ENCODE assay signal across 19 cellular contexts in the genomic region with DNA sequence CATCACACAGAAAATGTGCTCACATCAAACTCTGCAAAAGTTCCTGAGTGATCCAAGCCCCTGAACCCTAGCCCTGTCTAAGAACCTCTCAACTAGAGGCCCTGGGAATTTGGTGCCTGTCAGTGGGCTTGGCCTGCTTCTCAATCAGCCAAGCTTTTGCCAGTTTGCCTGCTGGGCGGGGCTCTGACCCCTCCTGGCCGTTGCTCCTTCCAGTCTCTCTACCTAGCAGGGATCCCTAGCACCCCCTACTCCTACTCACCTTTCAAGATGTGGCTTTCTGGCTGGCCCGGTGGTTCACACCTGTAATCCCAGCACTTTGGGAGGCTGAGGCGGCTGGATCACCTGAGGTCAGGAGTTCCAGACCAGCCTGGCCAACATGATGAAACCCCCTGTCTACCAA. TPM values are rescaled to one million over a fixed set of nuclear protein-coding genes. Genes with fewer than 3 reads are reported as not detected.
DNase-seq lines count a peak whose midpoint lies in the region; ATAC-seq and TF ChIP-seq lines count a peak whose summit lies in the region.
"Had no signal": no experiment of that assay in that cellular context is flagged by ENCODE, and none has a peak within 500 bp of the region (broad histone marks: within the 10 kb centered on the region; RNA-seq: fewer than 3 reads in every experiment).

No MANE protein-coding gene starts in this region.

- H3K27ac ChIP-seq in GM23338 (ENCODE audit: low read depth) = no peak overlapping the region
- no peak overlapping the region for H3K27ac ChIP-seq in hepatocyte
- H3K27ac ChIP-seq: A549, C4-2B had no signal

- TF ChIP-seq CTCF in GM23338 (conservative IDR thresholded peaks at IDR 0.05; ENCODE audit: low read depth in 2 of 2) = peak in 1 of 2 experiments; percentile 4; a peak in 1 of 4 replicates
- TF ChIP-seq CTCF in epithelial cell of esophagus (IDR thresholded peaks at IDR 0.05; ENCODE audit: insufficient read depth, low read depth, low read length, missing control alignments) = no peak
- TF ChIP-seq CTCF in hepatocyte (IDR thresholded peaks at IDR 0.05; ENCODE audit: poor library complexity) = no peak
- no peak for TF ChIP-seq CTCF in omental fat pad (IDR thresholded peaks at IDR 0.05)

- H3K4me2 ChIP-seq in GM23338 (peak overlapping the region; percentile 94; the same call in 1 of the 2 replicates), hepatocyte (no peak overlapping the region)
- H3K4me2 ChIP-seq: A549 had no signal

- H4K20me1 ChIP-seq in GM23338 (replicated peaks; ENCODE audit: insufficient read depth) (peaks cover 12% of the 10 kb centered on the region), hepatocyte (ENCODE audit: insufficient read depth, poor library complexity, severe bottlenecking) (no peaks in the 10 kb centered on the region)

- DNase-seq in GM23338 (ENCODE audit: low spot score) = peak; percentile 51
- peak in 1 of 2 experiments; percentile 17 for DNase-seq in HAP-1 (ENCODE audit: low spot score in 2 of 2)
- no peak for DNase-seq in epithelial cell of esophagus (ENCODE audit: low read depth)
- no peak for DNase-seq in naive B cell
- DNase-seq in EL = no peak
- no peak for DNase-seq in hepatocyte (ENCODE audit: low spot score)
- DNase-seq in T-helper 2 cell treated with Interferon-gamma antibody and Interleukin-4, amounts not matched to agents 5 μg/mL and 100 μg/mL, for 36 hours (ENCODE audit: low spot score) = no peak
- DNase-seq in omental fat pad (ENCODE audit: low spot score) = no peak
- DNase-seq: BE2C; CD8-positive, alpha-beta T cell; COR-L47; DMS53; KBM-7 had no signal

- H3K27me3 ChIP-seq in GM23338 (ENCODE audit: insufficient read depth) = peaks cover 17% of the 10 kb centered on the region
- H3K27me3 ChIP-seq in HAP-1 (ENCODE audit: low read depth) = no peaks in the 10 kb centered on the region
- H3K27me3 ChIP-seq in hepatocyte = peaks cover 44% of the 10 kb centered on the region

- H3K9me3 ChIP-seq in HAP-1 (no peaks in the 10 kb centered on the region), hepatocyte (ENCODE audit: low read depth) (no peaks in the 10 kb centered on the region)
- H3K9me3 ChIP-seq: A549, BE2C had no signal

- in situ Hi-C loops in HAP-1 (cut with MboI; ENCODE audit: low sequenced_read_pairs) = no loop called here

- H3K9me3 Mint-ChIP-seq in GM23338 (no peaks in the 10 kb centered on the region), naive B cell (peaks cover 0 to 2% (median 0%) of the 10 kb centered on the region in 7 donors)
- no peaks in the 10 kb centered on the region for H3K9me3 Mint-ChIP-seq in T-helper 2 cell treated with Interferon-gamma antibody and Interleukin-4, amounts not matched to agents 5 μg/mL and 100 μg/mL, for 36 hours
- H3K9me3 Mint-ChIP-seq: CD8-positive, alpha-beta T cell had no signal

- ATAC-seq in GM23338 = no peak; the same call in 2 of the 3 replicates
- no peak for ATAC-seq in naive B cell (ENCODE audit: low read depth in 2 of 2)
- ATAC-seq in omental fat pad (ENCODE audit: low FRiP score) = no peak
- ATAC-seq: A549; CD8-positive, alpha-beta T cell; GM12878 had no signal

- H3K4me3 Mint-ChIP-seq in GM23338 = peak overlapping the region; percentile 17; the same call in 1 of the 3 replicates
- H3K4me3 Mint-ChIP-seq in naive B cell = peak overlapping the region in 5 of 8 donors; percentile 15 to 45 (median 38)
- no peak overlapping the region for H3K4me3 Mint-ChIP-seq in T-helper 2 cell treated with Interferon-gamma antibody and Interleukin-4, amounts not matched to agents 5 μg/mL and 100 μg/mL, for 36 hours

- WGBS in hepatocyte (ENCODE audit: low lambda C conversion rate, missing lambda C conversion rate) = 69% methylated on average over 4 of the region's 4 CpGs

- 0 out of 2 replicates have a peak, but pooled peaks cover 3% of the 10 kb centered on the region for H3F3A ChIP-seq in GM23338 (replicated peaks; ENCODE audit: low read depth)

- H3K36me3 Mint-ChIP-seq in GM23338 (ENCODE audit: low read depth) (peaks cover 19% of the 10 kb centered on the region), naive B cell (no peaks in the 10 kb centered on the region)
- H3K36me3 Mint-ChIP-seq in T-helper 2 cell treated with Interferon-gamma antibody and Interleukin-4, amounts not matched to agents 5 μg/mL and 100 μg/mL, for 36 hours (ENCODE audit: low read depth) = no peaks in the 10 kb centered on the region
- H3K36me3 Mint-ChIP-seq: CD8-positive, alpha-beta T cell had no signal

- H3K4me1 ChIP-seq in GM23338 (ENCODE audit: insufficient read depth) = peaks cover 11% of the 10 kb centered on the region
- peaks cover 17% of the 10 kb centered on the region for H3K4me1 ChIP-seq in HAP-1
- H3K4me1 ChIP-seq in hepatocyte (ENCODE audit: insufficient read depth) = peaks cover 9% of the 10 kb centered on the region
- H3K4me1 ChIP-seq: BE2C had no signal

- peaks cover 11% of the 10 kb centered on the region for H3K27me3 Mint-ChIP-seq in GM23338 (ENCODE audit: insufficient read depth, low read depth, poor library complexity)
- H3K27me3 Mint-ChIP-seq in naive B cell = peaks cover 16 to 55% (median 30%) of the 10 kb centered on the region in 3 donors
- H3K27me3 Mint-ChIP-seq in T-helper 2 cell treated with Interferon-gamma antibody and Interleukin-4, amounts not matched to agents 5 μg/mL and 100 μg/mL, for 36 hours (ENCODE audit: low read depth) = peaks cover 49% of the 10 kb centered on the region

- H3K79me2 ChIP-seq in GM23338 (replicated peaks; ENCODE audit: insufficient read depth) (peaks cover 28% of the 10 kb centered on the region), hepatocyte (no peaks in the 10 kb centered on the region)

- H3K4me3 ChIP-seq in GM23338 = no peak overlapping the region
- peak overlapping the region; percentile 47; the same call in 1 of the 2 replicates for H3K4me3 ChIP-seq in HAP-1
- H3K4me3 ChIP-seq in epithelial cell of esophagus (ENCODE audit: low read length) = peak overlapping the region; percentile 66
- no peak overlapping the region for H3K4me3 ChIP-seq in hepatocyte
- H3K4me3 ChIP-seq: A549, GM12878 had no signal

- H3K9me2 ChIP-seq in GM23338 (ENCODE audit: insufficient read depth) (no peaks in the 10 kb centered on the region), hepatocyte (replicated peaks; ENCODE audit: insufficient read depth) (no peaks in the 10 kb centered on the region)

- H3K27ac Mint-ChIP-seq in GM23338 = no peak overlapping the region
- no peak overlapping the region for H3K27ac Mint-ChIP-seq in naive B cell
- H3K27ac Mint-ChIP-seq in T-helper 2 cell treated with Interferon-gamma antibody and Interleukin-4, amounts not matched to agents 5 μg/mL and 100 μg/mL, for 36 hours = no peak overlapping the region
- H3K27ac Mint-ChIP-seq: CD8-positive, alpha-beta T cell had no signal

- peaks cover 7% of the 10 kb centered on the region for H3K4me1 Mint-ChIP-seq in GM23338
- H3K4me1 Mint-ChIP-seq in naive B cell = peaks cover 0 to 7% (median 4%) of the 10 kb centered on the region in 3 donors
- peaks cover 3% of the 10 kb centered on the region for H3K4me1 Mint-ChIP-seq in T-helper 2 cell treated with Interferon-gamma antibody and Interleukin-4, amounts not matched to agents 5 μg/mL and 100 μg/mL, for 36 hours (ENCODE audit: low read depth)

- H3K36me3 ChIP-seq in GM23338 (ENCODE audit: insufficient read depth) (no peaks in the 10 kb centered on the region; the same call in 1 of the 2 replicates), HAP-1 (replicated peaks) (peaks cover 10% of the 10 kb centered on the region), hepatocyte (replicated peaks; ENCODE audit: insufficient read depth, low read depth) (no peaks in the 10 kb centered on the region)
- H3K36me3 ChIP-seq: BE2C had no signal

- H2AFZ ChIP-seq in GM23338 = no peak overlapping the region
- no peak overlapping the region for H2AFZ ChIP-seq in hepatocyte

TF ChIP-seq in GM23338, 12 proteins besides CTCF, POLR2A, EP300 and RAD21:
- no peak for TF ChIP-seq CREB1 (CRISPR knock-in tag; IDR thresholded peaks at IDR 0.05; ENCODE audit: low read depth)
TF ChIP-seq in GM23338: peak in this region for 0.

RNA-seq across cellular contexts. Expression of a gene that starts 2.1 kb away (rescaled TPM):
- total RNA-seq in GM23338 (2014; rRNA removed; shearing (Covaris generic)) = 42.3 and 46.6 TPM in 2 replicates
- polyA plus RNA-seq in GM23338 (2016; fragmentation: Nextera tagmentation; extraction: Ambion mirVana) (4.1 and 5.6 TPM in 2 replicates), naive B cell (ENCODE audit: low read depth in 6 of 6) (not detected), hepatocyte (0.07 TPM in 1 of 2 replicates, not detected in the other)
- total RNA-seq in hepatocyte (0.08 and 0.23 TPM in 2 replicates), omental fat pad (1 to 10 TPM in 1 of 4 donors, not detected in 3; 2.4 TPM)
- total RNA-seq: CD8-positive, alpha-beta T cell; G401; H4 had no signal
- polyA plus RNA-seq: AG04450, GM12878 had no signal

RNA-seq across cellular contexts. Expression of a gene that starts 42.1 kb away (rescaled TPM):
- not detected in 2 replicates for total RNA-seq in GM23338 (2014; rRNA removed; shearing (Covaris generic))
- polyA plus RNA-seq in GM23338 (2016; fragmentation: Nextera tagmentation; extraction: Ambion mirVana) = 0.21 TPM in 1 of 2 replicates, not detected in the other
- not detected for polyA plus RNA-seq in naive B cell (ENCODE audit: low read depth in 6 of 6)
- not detected in 2 replicates for total RNA-seq in hepatocyte
- polyA plus RNA-seq in hepatocyte = not detected in 2 replicates
- under 1 TPM in 1 of 4 donors, not detected in 3; 0.36 TPM for total RNA-seq in omental fat pad
- total RNA-seq: CD8-positive, alpha-beta T cell; GM12878 had no signal
- polyA plus RNA-seq: AG04450, GM12878 had no signal

Comparison
In these comparisons a context has a peak if more than half of its experiments do, and no peak if none do; other contexts are left out.
1. H3K4me3 ChIP-seq: peak in HAP-1 (single experiment) and epithelial cell of esophagus (single experiment); none in GM23338 (single experiment) and hepatocyte (single experiment).
2. RNA of a gene that starts 2.1 kb away (total RNA-seq): 42.3 to 46.6 TPM in GM23338; 0.08 to 0.23 TPM in hepatocyte and 2.4 TPM in omental fat pad; every median in the first group is over 10 times any median in the second.